In the genomic region with DNA sequence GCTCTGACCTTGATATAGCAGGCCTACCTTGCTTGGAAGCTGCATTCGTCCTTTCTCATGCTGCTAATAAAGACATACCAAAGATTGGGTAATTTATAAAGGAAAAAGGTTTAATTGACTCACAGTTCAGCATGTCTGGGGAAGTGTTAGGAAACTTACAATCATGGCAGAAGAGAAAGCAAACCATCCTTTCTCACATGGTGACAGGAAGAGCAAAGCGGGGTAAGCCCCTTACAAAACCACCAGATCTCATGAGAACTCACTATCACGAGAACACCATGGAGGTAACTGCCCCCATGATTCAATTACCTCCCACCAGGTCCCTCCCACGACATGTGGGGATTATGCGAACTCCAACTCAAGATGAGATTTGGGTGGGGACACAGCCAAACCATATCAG, we compare ENCODE assay signal across 30 cellular contexts. TPM values are rescaled to one million over a fixed set of nuclear protein-coding genes. Genes with fewer than 3 reads are reported as not detected.
"Had no signal": no experiment of that assay in that cellular context is flagged by ENCODE, and none has a peak within 500 bp of the region (broad histone marks: within the 10 kb centered on the region; RNA-seq: fewer than 3 reads in every experiment).

No MANE protein-coding gene starts in this region.

- H3K4me1 ChIP-seq: ascending aorta, body of pancreas, breast epithelium, Peyer's patch, SJSA1 had no signal

- H3K4me3 ChIP-seq: ascending aorta, body of pancreas, breast epithelium, MG63, Peyer's patch, SJSA1 had no signal

- H3K27me3 ChIP-seq: ascending aorta, body of pancreas, breast epithelium, Peyer's patch had no signal

- H3K4me3 Mint-ChIP-seq: activated naive CD8-positive, alpha-beta T cell; activated T-cell treated with anti-CD3 and anti-CD28 coated beads, Interleukin-2, amount 50 U/mL, for 72 hours; T-helper 1 cell treated with Interleukin-12 subunit alpha and Interleukin-12 subunit beta and Interleukin-4 antibody, amounts not matched to agents 30 μg/mL and 1 μg/mL, for 36 hours; T-helper 2 cell treated with Interferon-gamma antibody and Interleukin-4, amounts not matched to agents 5 μg/mL and 100 μg/mL, for 36 hours had no signal

- ATAC-seq: body of pancreas had no signal

- H3K27me3 Mint-ChIP-seq: activated naive CD8-positive, alpha-beta T cell had no signal

- H3K9me3 Mint-ChIP-seq: activated T-helper 2 cell treated with anti-CD3 and anti-CD28 coated beads, Interferon-gamma antibody, Interleukin-2, Interleukin-4, amounts not matched to agents 10 μg/mL and 5 μg/mL and 100 μg/mL, durations not matched to agents 14 hours and 24 hours and 36 hours; T-helper 2 cell treated with Interferon-gamma antibody and Interleukin-4, amounts not matched to agents 5 μg/mL and 100 μg/mL, for 36 hours had no signal

- H3K27ac ChIP-seq: ascending aorta, body of pancreas, breast epithelium, Peyer's patch, SJSA1 had no signal

- DNase-seq: activated CD4-positive, alpha-beta T cell treated with anti-CD3 and anti-CD28 coated beads for 4 hours; activated CD8-positive, alpha-beta memory T cell treated with anti-CD3 and anti-CD28 coated beads, Interleukin-2, amount 50 U/mL, for 4 hours; activated gamma-delta T cell; activated naive CD4-positive, alpha-beta T cell treated with Interleukin-2 at 50 U/mL for 16 hours; activated T-cell treated with anti-CD3 and anti-CD28 coated beads for 4 hours; activated T-cell treated with anti-CD3 and anti-CD28 coated beads, Interleukin-2, amount 50 U/mL, for 72 hours; amygdala; body of pancreas; Kasumi-1; KG1; MG63; NCI-H1092; NCI-H1436 treated with DMSO at 0.1 percent for 48 hours; NCI-H1694 treated with DMSO at 0.1 percent for 48 hours; NCI-H2029; NCI-H345; NCI-H524 treated with DMSO at 0.1 percent for 48 hours; Peyer's patch; RPMI8226; SHP77 treated with DMSO at 0.1 percent for 48 hours; SK-N-SH had no signal

- H3K4me2 ChIP-seq: SK-N-SH had no signal

- H3K27ac Mint-ChIP-seq: activated naive CD8-positive, alpha-beta T cell; activated T-cell treated with anti-CD3 and anti-CD28 coated beads, Interleukin-2, amount 50 U/mL, for 72 hours; activated T-helper 2 cell treated with anti-CD3 and anti-CD28 coated beads, Interferon-gamma antibody, Interleukin-2, Interleukin-4, amounts not matched to agents 10 μg/mL and 5 μg/mL and 100 μg/mL, durations not matched to agents 14 hours and 24 hours and 36 hours; T-helper 1 cell treated with Interleukin-12 subunit alpha and Interleukin-12 subunit beta and Interleukin-4 antibody, amounts not matched to agents 30 μg/mL and 1 μg/mL, for 36 hours; T-helper 2 cell treated with Interferon-gamma antibody and Interleukin-4, amounts not matched to agents 5 μg/mL and 100 μg/mL, for 36 hours had no signal

- H3K9me3 ChIP-seq: ascending aorta, body of pancreas, breast epithelium, SK-N-SH had no signal

- H3K36me3 ChIP-seq: ascending aorta, breast epithelium, MG63, Peyer's patch, SJSA1 had no signal

- H3K9me2 ChIP-seq: SK-N-SH had no signal

RNA-seq across cellular contexts. Expression of gene SPPL2C, which starts 43.7 kb away (rescaled TPM):
- total RNA-seq: activated T-cell treated with anti-CD3 and anti-CD28 coated beads, Interleukin-2, amount 50 U/mL, for 72 hours; activated T-helper 2 cell treated with anti-CD3 and anti-CD28 coated beads, Interferon-gamma antibody, Interleukin-2, Interleukin-4, amounts not matched to agents 10 μg/mL and 5 μg/mL and 100 μg/mL, durations not matched to agents 14 hours and 24 hours and 36 hours; ascending aorta; body of pancreas; breast epithelium; cardiac septum; NCI-H460; Peyer's patch; SJSA1 had no signal
